ENCODE assay signal across 7 cellular contexts in the genomic region with DNA sequence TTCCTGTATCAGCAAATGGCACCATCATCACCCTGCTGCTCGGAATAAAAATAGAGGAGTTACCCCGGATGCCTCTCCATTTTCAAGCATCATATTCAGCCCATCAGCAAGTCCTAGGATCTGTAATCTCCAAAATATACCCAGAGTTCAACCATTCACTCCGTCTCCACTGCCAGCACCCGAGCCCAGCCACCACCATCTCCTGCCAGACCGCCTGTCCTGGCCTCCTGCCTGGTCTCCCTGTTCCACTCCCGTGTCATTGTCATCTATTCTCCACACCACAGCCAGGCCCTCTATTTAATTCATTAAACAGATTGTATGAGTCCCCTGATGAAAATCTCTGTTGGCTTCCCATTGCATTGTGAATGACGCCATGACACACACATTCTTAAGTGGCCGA.
"Had no signal": no experiment of that assay in that cellular context is flagged by ENCODE, and none has a peak within 500 bp of the region (broad histone marks: within the 10 kb centered on the region; RNA-seq: fewer than 3 reads in every experiment).

No MANE protein-coding gene starts in this region.

- H3K4me1 Mint-ChIP-seq: IgD-negative memory B cell had no signal

- H3K36me3 Mint-ChIP-seq: IgD-negative memory B cell had no signal

- H3K27ac Mint-ChIP-seq: IgD-negative memory B cell had no signal

- ATAC-seq: HepG2, K562 had no signal

- H3K4me3 Mint-ChIP-seq: IgD-negative memory B cell had no signal

- DNase-seq: IMR-90, KBM-7, KG1 had no signal

- H3K4me3 ChIP-seq: K562 had no signal

- H3K27ac ChIP-seq: HL-60 had no signal
